ENCODE assay signal across 13 cellular contexts in genomic region chr15:62618432-62618831, GRCh38.
DNase-seq lines count a peak whose midpoint lies in the region; ATAC-seq and TF ChIP-seq lines count a peak whose summit lies in the region.
"Had no signal": no experiment of that assay in that cellular context is flagged by ENCODE, and none has a peak within 500 bp of the region (broad histone marks: within the 10 kb centered on the region; RNA-seq: fewer than 3 reads in every experiment).

No MANE protein-coding gene starts in this region.

- in situ Hi-C loops in brain microvascular endothelial cell (cut with HindIII; ENCODE audit: low pct_ligation_motif_present, low sequenced_read_pairs) = no loop called here

- H2AK5ac ChIP-seq in mesendoderm (ENCODE audit: low read length) = no peak overlapping the region

- no peaks in the 10 kb centered on the region for H3K9me3 Mint-ChIP-seq in stimulated activated effector memory CD8-positive, alpha-beta T cell treated with anti-CD3 and anti-CD28 coated beads, Interleukin-12 subunit alpha, Interleukin-12 subunit beta, amount 100 ng/mL, for 72 hours
- H3K9me3 Mint-ChIP-seq: central memory CD8-positive, alpha-beta T cell had no signal

- H2BK5ac ChIP-seq in mesendoderm (ENCODE audit: low read length) = no peak overlapping the region

- H3K79me1 ChIP-seq in mesendoderm (ENCODE audit: low read length) = peaks cover 3% of the 10 kb centered on the region

- CTCF ChIA-PET in AG04449 (lab: Yijun Ruan, JAX) = interaction anchor here (0.8 to 5.0 kb wide), 14 partner anchors 8 to 369 kb away, joined by 3 to 38 read pairs (median 4); no protein-coding TSS in a partner anchor

- no peaks in the 10 kb centered on the region for H3K36me3 Mint-ChIP-seq in stimulated activated effector memory CD8-positive, alpha-beta T cell treated with anti-CD3 and anti-CD28 coated beads, Interleukin-12 subunit alpha, Interleukin-12 subunit beta, amount 100 ng/mL, for 72 hours

- TF ChIP-seq CTCF in AG04449 (IDR thresholded peaks at IDR 0.05; ENCODE audit: insufficient read depth, low read length, missing control alignments) (peak; percentile 68), brain microvascular endothelial cell (IDR thresholded peaks at IDR 0.05; ENCODE audit: low read depth, low read length, missing control alignments) (peak; percentile 74)

- no peak overlapping the region for H4K8ac ChIP-seq in mesendoderm (ENCODE audit: low read depth, low read length)

- no peak overlapping the region for H3K18ac ChIP-seq in mesendoderm (ENCODE audit: low read length)

- WGBS in mesendoderm (ENCODE audit: extremely low coverage, insufficient coverage, low lambda C conversion rate) = no CpG with 5 or more reads among the region's 2 CpGs

- H3K27ac Mint-ChIP-seq in stimulated activated effector memory CD8-positive, alpha-beta T cell treated with anti-CD3 and anti-CD28 coated beads, Interleukin-12 subunit alpha, Interleukin-12 subunit beta, amount 100 ng/mL, for 72 hours = no peak overlapping the region

- no peaks in the 10 kb centered on the region for H3K27me3 ChIP-seq in brain microvascular endothelial cell (replicated peaks)
- no peaks in the 10 kb centered on the region for H3K27me3 ChIP-seq in mesendoderm (ENCODE audit: insufficient read depth, low read length, poor library complexity)
- H3K27me3 ChIP-seq: BLaER1 treated with 17β-estradiol and CSF1 and Interleukin-3, amounts not matched to agents 10 nM and 100 nM; sigmoid colon had no signal

- H3K4me1 Mint-ChIP-seq in stimulated activated effector memory CD8-positive, alpha-beta T cell treated with anti-CD3 and anti-CD28 coated beads, Interleukin-12 subunit alpha, Interleukin-12 subunit beta, amount 100 ng/mL, for 72 hours = no peaks in the 10 kb centered on the region
- H3K4me1 Mint-ChIP-seq: central memory CD8-positive, alpha-beta T cell had no signal

- no peak overlapping the region for H4K5ac ChIP-seq in mesendoderm (ENCODE audit: low read length)

- POLR2A ChIA-PET in AG04449 (lab: Yijun Ruan, JAX) = interaction anchor here (0.9 to 3.5 kb wide), 2 partner anchors 11 to 149 kb away, joined by 3 to 14 read pairs; no protein-coding TSS in a partner anchor

- H3K36me3 ChIP-seq in brain microvascular endothelial cell (replicated peaks) = no peaks in the 10 kb centered on the region
- H3K36me3 ChIP-seq in mesendoderm (ENCODE audit: control insufficient read depth, insufficient read depth, low read length) = no peaks in the 10 kb centered on the region
- H3K36me3 ChIP-seq: BLaER1 treated with 17β-estradiol and CSF1 and Interleukin-3, amounts not matched to agents 10 nM and 100 nM; sigmoid colon had no signal

- H3K9ac ChIP-seq in mesendoderm (ENCODE audit: low read length) = no peak overlapping the region
- H3K9ac ChIP-seq: BLaER1 treated with 17β-estradiol and CSF1 and Interleukin-3, amounts not matched to agents 10 nM and 100 nM had no signal

- H2BK15ac ChIP-seq in mesendoderm (replicated peaks; ENCODE audit: low read depth) = no peak overlapping the region

- H3K79me2 ChIP-seq in mesendoderm (ENCODE audit: control insufficient read depth, insufficient read depth, low read length) = no peaks in the 10 kb centered on the region

- no peak overlapping the region for H3K23ac ChIP-seq in mesendoderm (ENCODE audit: low read length)

- no peaks in the 10 kb centered on the region for H3K4me1 ChIP-seq in mesendoderm (ENCODE audit: control insufficient read depth, low read depth, low read length)

- no peak overlapping the region for H3K4me3 Mint-ChIP-seq in stimulated activated effector memory CD8-positive, alpha-beta T cell treated with anti-CD3 and anti-CD28 coated beads, Interleukin-12 subunit alpha, Interleukin-12 subunit beta, amount 100 ng/mL, for 72 hours
- H3K4me3 Mint-ChIP-seq: central memory CD8-positive, alpha-beta T cell had no signal

- no peak for ATAC-seq in stimulated activated effector memory CD8-positive, alpha-beta T cell treated with anti-CD3 and anti-CD28 coated beads, Interleukin-12 subunit alpha, Interleukin-12 subunit beta, amount 100 ng/mL, for 72 hours

- DNase-seq in AG04449 (ENCODE audit: low read depth, low spot score) (peak; percentile 47), HT1080 (ENCODE audit: low read depth) (peak; percentile 91), brain microvascular endothelial cell (peak; percentile 65), mesendoderm (peak; percentile 31), NCI-H2029 (lab: John Stamatoyannopoulos, UW) (no peak), NCI-H69 (lab: John Stamatoyannopoulos, UW) (no peak), GM19238 (ENCODE audit: insufficient read length, low spot score) (no peak)
- DNase-seq in stimulated activated effector memory CD8-positive, alpha-beta T cell treated with anti-CD3 and anti-CD28 coated beads, Interleukin-12 subunit alpha, Interleukin-12 subunit beta, amount 100 ng/mL, for 72 hours (ENCODE audit: low spot score in 2 of 2) = no peak
- DNase-seq: activated T-cell treated with anti-CD3 and anti-CD28 coated beads for 4 hours, NCI-H1694 treated with DMSO at 0.1 percent for 48 hours, sigmoid colon had no signal

- no peak overlapping the region for H2BK120ac ChIP-seq in mesendoderm (ENCODE audit: low read depth, low read length)

- H3K4me3 ChIP-seq in AG04449 (ENCODE audit: low read depth, low read length) (no peak overlapping the region), brain microvascular endothelial cell (ENCODE audit: low read depth, low read length) (no peak overlapping the region), mesendoderm (ENCODE audit: low read length) (no peak overlapping the region)
- H3K4me3 ChIP-seq: BLaER1 treated with 17β-estradiol and CSF1 and Interleukin-3, amounts not matched to agents 10 nM and 100 nM; sigmoid colon had no signal

- H3K27ac ChIP-seq in brain microvascular endothelial cell (no peak overlapping the region), mesendoderm (ENCODE audit: low read depth, low read length) (no peak overlapping the region)
- H3K27ac ChIP-seq: BLaER1 treated with 17β-estradiol and CSF1 and Interleukin-3, amounts not matched to agents 10 nM and 100 nM had no signal

- no peak overlapping the region for H3K4me2 ChIP-seq in mesendoderm (ENCODE audit: low read length)

- H3K4ac ChIP-seq in mesendoderm (ENCODE audit: low read depth, low read length) = no peak overlapping the region

- no peak overlapping the region for H3K56ac ChIP-seq in mesendoderm (ENCODE audit: low read length)

Comparison
In these comparisons a context has a peak if more than half of its experiments do, and no peak if none do; other contexts are left out.
1. DNase-seq: peak in AG04449 (single experiment), HT1080 (single experiment), brain microvascular endothelial cell (single experiment) and mesendoderm (single experiment); none in NCI-H2029 (single experiment), NCI-H69 (single experiment), GM19238 (single experiment) and stimulated activated effector memory CD8-positive, alpha-beta T cell treated with anti-CD3 and anti-CD28 coated beads, Interleukin-12 subunit alpha, Interleukin-12 subunit beta, amount 100 ng/mL, for 72 hours (0 of 2).